Comparison of ENCODE assay signal across 11 cellular contexts in the genomic region with DNA sequence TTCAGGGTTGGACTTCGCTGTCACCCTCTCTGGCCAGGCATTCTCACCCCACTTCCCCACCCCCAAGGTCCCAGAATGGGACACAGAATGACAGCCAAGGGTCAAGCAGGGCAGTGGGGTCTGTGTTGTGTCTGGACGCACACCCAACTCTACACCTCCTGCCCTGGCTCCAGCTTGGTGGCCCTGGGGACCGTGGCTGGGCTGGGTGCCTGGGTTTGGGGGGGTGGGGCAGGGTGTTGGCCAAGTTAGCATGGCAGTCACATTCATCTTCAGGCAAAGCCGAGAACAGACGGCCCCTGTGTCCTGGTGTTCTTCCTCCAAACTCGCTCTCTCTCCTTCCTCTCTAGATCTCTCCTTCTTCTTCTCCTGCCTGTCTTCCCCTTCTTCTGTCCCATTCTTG. TPM values are rescaled to one million over a fixed set of nuclear protein-coding genes. Genes with fewer than 3 reads are reported as not detected.
DNase-seq lines count a peak whose midpoint lies in the region; ATAC-seq and TF ChIP-seq lines count a peak whose summit lies in the region.
"Had no signal": no experiment of that assay in that cellular context is flagged by ENCODE, and none has a peak within 500 bp of the region (broad histone marks: within the 10 kb centered on the region; RNA-seq: fewer than 3 reads in every experiment).

No MANE protein-coding gene starts in this region.

- H3K9me3 ChIP-seq in cardiac muscle cell (ENCODE audit: low read depth), result no peaks in the 10 kb centered on the region
- H3K9me3 ChIP-seq in upper lobe of right lung, result no peaks in the 10 kb centered on the region
- H3K9me3 ChIP-seq in CD4-positive, alpha-beta memory T cell (ENCODE audit: control insufficient read depth in 1 of 2, low read length in 2 of 2), result no peaks in the 10 kb centered on the region
- H3K9me3 ChIP-seq: body of pancreas had no signal

- TF ChIP-seq CTCF in cardiac muscle cell (IDR thresholded peaks at IDR 0.05; ENCODE audit: low read depth, low read length) (no peak), upper lobe of right lung (IDR thresholded peaks at IDR 0.05) (no peak)

- no peaks in the 10 kb centered on the region for H3K9me3 Mint-ChIP-seq in activated T-helper 17 cell treated with anti-CD3 and anti-CD28 coated beads, Interleukin-2, amount 50 U/mL, for 72 hours
- H3K9me3 Mint-ChIP-seq in CD4-positive, alpha-beta memory T cell, result no peaks in the 10 kb centered on the region

- H3K4me1 Mint-ChIP-seq in activated T-helper 17 cell treated with anti-CD3 and anti-CD28 coated beads, Interleukin-2, amount 50 U/mL, for 72 hours, result no peaks in the 10 kb centered on the region
- H3K4me1 Mint-ChIP-seq in CD4-positive, alpha-beta memory T cell, result peaks cover 0 to 20% (median 11%) of the 10 kb centered on the region in 4 donors

- H3K36me3 ChIP-seq in cardiac muscle cell (no peaks in the 10 kb centered on the region), upper lobe of right lung (no peaks in the 10 kb centered on the region)
- no peaks in the 10 kb centered on the region for H3K36me3 ChIP-seq in CD4-positive, alpha-beta memory T cell (ENCODE audit: insufficient read depth, low read length)

- H3K4me3 ChIP-seq in cardiac muscle cell (no peak overlapping the region), upper lobe of right lung (no peak overlapping the region)
- H3K4me3 ChIP-seq in CD4-positive, alpha-beta memory T cell (ENCODE audit: low read length in 2 of 2), result no peak overlapping the region
- H3K4me3 ChIP-seq: body of pancreas had no signal

- no peaks in the 10 kb centered on the region for H3K27me3 ChIP-seq in cardiac muscle cell
- no peaks in the 10 kb centered on the region for H3K27me3 ChIP-seq in upper lobe of right lung
- no peaks in the 10 kb centered on the region for H3K27me3 ChIP-seq in CD4-positive, alpha-beta memory T cell (ENCODE audit: insufficient read depth, low read length)
- H3K27me3 ChIP-seq: body of pancreas had no signal

- H3K4me3 Mint-ChIP-seq in activated T-helper 17 cell treated with anti-CD3 and anti-CD28 coated beads, Interleukin-2, amount 50 U/mL, for 72 hours, result no peak overlapping the region
- no peak overlapping the region for H3K4me3 Mint-ChIP-seq in CD4-positive, alpha-beta memory T cell

- no peaks in the 10 kb centered on the region for H3K27me3 Mint-ChIP-seq in activated T-helper 17 cell treated with anti-CD3 and anti-CD28 coated beads, Interleukin-2, amount 50 U/mL, for 72 hours
- no peaks in the 10 kb centered on the region for H3K27me3 Mint-ChIP-seq in CD4-positive, alpha-beta memory T cell

- intact Hi-C loops in upper lobe of right lung (cut with DNase I), result loop anchor here (5.0 kb wide), 1 partner anchor 43 kb away; no protein-coding TSS in a partner anchor
- intact Hi-C loops in CD4-positive, alpha-beta memory T cell (cut with micrococcal nuclease), result no loop called here

- H3K27ac Mint-ChIP-seq in activated T-helper 17 cell treated with anti-CD3 and anti-CD28 coated beads, Interleukin-2, amount 50 U/mL, for 72 hours, result peak overlapping the region; percentile 38
- H3K27ac Mint-ChIP-seq in CD4-positive, alpha-beta memory T cell, result no peak overlapping the region

- peak in 1 of 2 donors; percentile 22 for DNase-seq in cardiac muscle cell (ENCODE audit: low read depth in 1 of 2, low spot score in 1 of 2)
- DNase-seq in nucleus accumbens (lab: John Stamatoyannopoulos, UW), result peak in 38 of 56 donors; percentile 15 to 72 (median 40)
- DNase-seq in upper lobe of right lung, result no peak
- DNase-seq in DMS114 treated with DMSO at 0.1 percent for 48 hours (lab: John Stamatoyannopoulos, UW; ENCODE audit: unreplicated experiment), result no peak
- no peak for DNase-seq in CD4-positive, alpha-beta memory T cell
- no peak for DNase-seq in GOT3 (lab: John Stamatoyannopoulos, UW)
- DNase-seq: body of pancreas had no signal

- H3K4me1 ChIP-seq in cardiac muscle cell (ENCODE audit: low read depth) (peaks cover 49% of the 10 kb centered on the region), upper lobe of right lung (peaks cover 54% of the 10 kb centered on the region)
- peaks cover 2% of the 10 kb centered on the region for H3K4me1 ChIP-seq in CD4-positive, alpha-beta memory T cell (ENCODE audit: insufficient read depth, low read length)

- H3K36me3 Mint-ChIP-seq in activated T-helper 17 cell treated with anti-CD3 and anti-CD28 coated beads, Interleukin-2, amount 50 U/mL, for 72 hours (ENCODE audit: low read depth), result no peaks in the 10 kb centered on the region
- no peaks in the 10 kb centered on the region for H3K36me3 Mint-ChIP-seq in CD4-positive, alpha-beta memory T cell

- POLR2A ChIA-PET in CD4-positive, alpha-beta memory T cell (lab: Charles Lee; ENCODE audit: partially characterized antibody), result no interaction called here

- ATAC-seq in activated T-helper 17 cell treated with anti-CD3 and anti-CD28 coated beads, Interleukin-2, amount 50 U/mL, for 72 hours (replicated peaks), result no peak
- ATAC-seq in upper lobe of right lung, result no peak
- ATAC-seq: body of pancreas had no signal

- CTCF ChIA-PET in CD4-positive, alpha-beta memory T cell (lab: Charles Lee; ENCODE audit: partially characterized antibody), result interaction anchor here (1.0 to 3.0 kb wide), 3 partner anchors 10 to 63 kb away, joined by 3 to 15 read pairs (median 4); no protein-coding TSS in a partner anchor

- H3K27ac ChIP-seq in cardiac muscle cell, result peak overlapping the region; percentile 69
- peak overlapping the region; percentile 71 for H3K27ac ChIP-seq in upper lobe of right lung
- H3K27ac ChIP-seq in CD4-positive, alpha-beta memory T cell (ENCODE audit: low read depth, low read length), result no peak overlapping the region

RNA-seq across cellular contexts. Expression of a gene that starts 5.6 kb away (rescaled TPM):
- total RNA-seq in activated T-helper 17 cell treated with anti-CD3 and anti-CD28 coated beads, Interleukin-2, amount 50 U/mL, for 72 hours, result 10 to 100 TPM in 1 of 2 donors, 1 to 10 TPM in 1; 2.4 to 20.2 TPM
- total RNA-seq in cardiac muscle cell (37.1 and 77.5 TPM in 2 replicates), upper lobe of right lung (261 TPM)
- polyA plus RNA-seq in cardiac muscle cell, result 28.3 and 28.5 TPM in 2 replicates
- 10 to 100 TPM in 1 of 2 experiments, 1 to 10 TPM in 1; 9.7 to 11.6 TPM for total RNA-seq in CD4-positive, alpha-beta memory T cell
- under 1 TPM in 1 of 2 donors, not detected in 1; 0.38 TPM for polyA plus RNA-seq in CD4-positive, alpha-beta memory T cell

RNA-seq across cellular contexts. Expression of a gene that starts 13.5 kb away (rescaled TPM):
- total RNA-seq in activated T-helper 17 cell treated with anti-CD3 and anti-CD28 coated beads, Interleukin-2, amount 50 U/mL, for 72 hours, result not detected
- total RNA-seq in cardiac muscle cell (not detected in 2 replicates), upper lobe of right lung (not detected)
- polyA plus RNA-seq in cardiac muscle cell, result not detected in 2 replicates
- not detected for total RNA-seq in CD4-positive, alpha-beta memory T cell
- polyA plus RNA-seq in CD4-positive, alpha-beta memory T cell, result not detected
- total RNA-seq: body of pancreas, frontal cortex, M059J, NCI-H460 had no signal

RNA-seq across cellular contexts. Expression of a gene that starts 22.8 kb away (rescaled TPM):
- total RNA-seq in activated T-helper 17 cell treated with anti-CD3 and anti-CD28 coated beads, Interleukin-2, amount 50 U/mL, for 72 hours, result 100 to 1,000 TPM; 177 to 332 TPM
- total RNA-seq in cardiac muscle cell, result 34.6 and 53.0 TPM in 2 replicates
- polyA plus RNA-seq in cardiac muscle cell, result 37.2 and 45.9 TPM in 2 replicates
- 230 TPM for total RNA-seq in upper lobe of right lung
- 100 to 1,000 TPM; 399 to 424 TPM for total RNA-seq in CD4-positive, alpha-beta memory T cell
- polyA plus RNA-seq in CD4-positive, alpha-beta memory T cell, result 10 to 100 TPM; 78.4 to 91.7 TPM
- total RNA-seq: M059J had no signal

RNA-seq across cellular contexts. Expression of a gene that starts 45.0 kb away (rescaled TPM):
- total RNA-seq in activated T-helper 17 cell treated with anti-CD3 and anti-CD28 coated beads, Interleukin-2, amount 50 U/mL, for 72 hours, result 10 to 100 TPM; 20.6 to 61.4 TPM
- total RNA-seq in cardiac muscle cell, result 30.8 and 35.0 TPM in 2 replicates
- 11.9 and 14.7 TPM in 2 replicates for polyA plus RNA-seq in cardiac muscle cell
- 37.3 TPM for total RNA-seq in upper lobe of right lung
- 10 to 100 TPM; 17.5 to 19.5 TPM for total RNA-seq in CD4-positive, alpha-beta memory T cell
- polyA plus RNA-seq in CD4-positive, alpha-beta memory T cell, result 1 to 10 TPM in 1 of 2 donors, under 1 TPM in 1; 0.41 to 1.8 TPM

RNA-seq across cellular contexts. Expression of a gene that starts 55.3 kb away (rescaled TPM):
- total RNA-seq in activated T-helper 17 cell treated with anti-CD3 and anti-CD28 coated beads, Interleukin-2, amount 50 U/mL, for 72 hours, result 100 to 1,000 TPM in 1 of 2 donors, 10 to 100 TPM in 1; 62.3 to 117 TPM
- total RNA-seq in cardiac muscle cell (4.4 and 8.8 TPM in 2 replicates), upper lobe of right lung (14.1 TPM)
- 5.8 and 6.6 TPM in 2 replicates for polyA plus RNA-seq in cardiac muscle cell
- 10 to 100 TPM; 27.2 TPM for total RNA-seq in CD4-positive, alpha-beta memory T cell
- 1 to 10 TPM; 4.6 to 6.5 TPM for polyA plus RNA-seq in CD4-positive, alpha-beta memory T cell

Comparison
In these comparisons a context has a peak if more than half of its experiments do, and no peak if none do; other contexts are left out.
1. DNase-seq: peak in nucleus accumbens (38 of 56); none in upper lobe of right lung (single experiment), DMS114 treated with DMSO at 0.1 percent for 48 hours (single experiment), CD4-positive, alpha-beta memory T cell (0 of 5) and GOT3 (single experiment).